In the genomic region with DNA sequence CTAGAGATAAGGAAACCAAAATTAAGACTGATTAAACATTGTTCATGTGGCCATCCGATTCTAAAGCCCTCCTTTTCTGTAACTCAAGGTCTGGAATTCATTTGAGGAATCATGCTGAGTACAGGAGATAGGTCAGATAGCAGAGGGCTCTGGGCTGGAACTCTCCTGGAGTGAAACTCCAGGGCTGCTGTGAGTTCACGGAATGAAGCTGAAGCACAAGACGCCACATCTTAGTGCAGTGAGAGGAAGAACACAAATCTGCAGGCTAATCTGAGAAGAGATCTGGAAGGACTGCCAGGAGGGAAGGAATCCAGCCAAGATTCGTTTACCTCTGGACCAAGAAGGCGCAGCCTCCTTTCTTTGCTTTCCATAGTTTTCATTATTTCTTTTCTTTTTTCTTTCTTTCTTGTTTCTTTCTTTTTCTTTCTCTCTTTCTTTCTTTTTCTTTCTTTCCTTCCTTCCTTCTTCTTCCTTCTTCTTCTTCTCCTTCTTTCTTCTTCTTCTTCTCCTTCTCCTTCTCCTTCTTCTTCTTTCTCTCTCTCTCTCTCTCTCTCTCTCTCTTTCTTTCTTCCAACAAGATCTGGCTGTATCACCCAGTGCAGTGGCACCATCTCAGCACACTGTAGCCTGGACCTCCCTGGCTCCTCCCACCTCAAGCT, we compare ENCODE assay signal across 17 cellular contexts.
DNase-seq lines count a peak whose midpoint lies in the region; ATAC-seq, FAIRE-seq and TF ChIP-seq lines count a peak whose summit lies in the region.
"Had no signal": no experiment of that assay in that cellular context is flagged by ENCODE, and none has a peak within 500 bp of the region (broad histone marks: within the 10 kb centered on the region; RNA-seq: fewer than 3 reads in every experiment).

No MANE protein-coding gene starts in this region.

- H3K27ac ChIP-seq in IMR-90 (ENCODE audit: insufficient read depth, low read length) (no peak overlapping the region), keratinocyte (ENCODE audit: control insufficient read depth, insufficient read depth, low read length) (no peak overlapping the region)
- H3K27ac ChIP-seq: SJSA1 had no signal

- no peak overlapping the region for H3K4ac ChIP-seq in IMR-90 (ENCODE audit: low read depth, low read length)

- POLR2A ChIA-PET in IMR-90 (lab: Charles Lee; ENCODE audit: unreplicated experiment) = no interaction called here

- H3K4me3 Mint-ChIP-seq in stimulated activated naive CD8-positive, alpha-beta T cell treated with anti-CD3 and anti-CD28 coated beads, Interleukin-15, amount 100 ng/mL, for 72 hours = no peak overlapping the region

- no peaks in the 10 kb centered on the region for H3K27me3 Mint-ChIP-seq in stimulated activated naive CD8-positive, alpha-beta T cell treated with anti-CD3 and anti-CD28 coated beads, Interleukin-15, amount 100 ng/mL, for 72 hours

- H2AFZ ChIP-seq in IMR-90 (replicated peaks; ENCODE audit: low read length, poor library complexity) = peak overlapping the region; percentile 32
- peak overlapping the region; percentile 34 for H2AFZ ChIP-seq in keratinocyte (ENCODE audit: control insufficient read depth, low read length)

- no peak for DNase-seq in IMR-90
- DNase-seq in astrocyte of the hippocampus (ENCODE audit: low read depth, low spot score) = peak; percentile 28
- DNase-seq in keratinocyte (ENCODE audit: low read depth, low spot score) = no peak
- DNase-seq in smooth muscle cell of the brain vasculature (ENCODE audit: low read depth, low spot score) = peak; percentile 70
- DNase-seq in stimulated activated naive CD8-positive, alpha-beta T cell treated with anti-CD3 and anti-CD28 coated beads, Interleukin-15, amount 100 ng/mL, for 72 hours = no peak
- no peak for DNase-seq in activated effector memory CD4-positive, alpha-beta T cell treated with anti-CD3 and anti-CD28 coated beads, Interleukin-2, amount 50 U/mL, for 16 hours
- DNase-seq in NOMO-1 treated with dmso at 0.1 percent for 144 hours (lab: John Stamatoyannopoulos, UW; ENCODE audit: unreplicated experiment) = no peak
- DNase-seq: activated CD8-positive, alpha-beta memory T cell treated with anti-CD3 and anti-CD28 coated beads, Interleukin-2, amount 50 U/mL, for 4 hours; activated gamma-delta T cell; amniotic stem cell; COR-L47; hippocampal formation; Karpas-422; NCI-H1417; NCI-H526 had no signal

- peaks cover 5 to 7% of the 10 kb centered on the region in 2 donors for H3K9me3 Mint-ChIP-seq in stimulated activated naive CD8-positive, alpha-beta T cell treated with anti-CD3 and anti-CD28 coated beads, Interleukin-15, amount 100 ng/mL, for 72 hours

- H3K14ac ChIP-seq in IMR-90 (replicated peaks; ENCODE audit: low read depth, low read length) = no peak overlapping the region

- no peak for TF ChIP-seq RAD21 in IMR-90 (IDR thresholded peaks at IDR 0.05; ENCODE audit: low read length)

- 60% methylated on average over 1 of the region's 5 CpGs; no CpG with 5 or more reads in 1 of the 2 experiments for WGBS in IMR-90 (ENCODE audit: extremely low coverage in 2 of 2, insufficient read length in 1 of 2), 2 experiments

- H4K5ac ChIP-seq in IMR-90 (ENCODE audit: low read depth, low read length) = no peak overlapping the region

- H3K4me3 ChIP-seq in IMR-90 (ENCODE audit: insufficient read depth, low read depth, low read length) (no peak overlapping the region), keratinocyte (ENCODE audit: control insufficient read depth in 2 of 3, extremely low read depth in 1 of 3, insufficient read depth in 2 of 3, low read depth in 1 of 3, low read length in 3 of 3) (no peak overlapping the region)
- H3K4me3 ChIP-seq: SJSA1 had no signal

- intact Hi-C loops in IMR-90 (cut with micrococcal nuclease) = no loop called here

- CTCF ChIA-PET in IMR-90 (lab: Yijun Ruan, JAX) = no interaction called here

- H3K9me1 ChIP-seq in IMR-90 (ENCODE audit: insufficient read depth, low read length) (no peaks in the 10 kb centered on the region), keratinocyte (ENCODE audit: control insufficient read depth, extremely low read depth, insufficient read depth, low read length) (no peaks in the 10 kb centered on the region)

- no peaks in the 10 kb centered on the region for H3K4me1 Mint-ChIP-seq in stimulated activated naive CD8-positive, alpha-beta T cell treated with anti-CD3 and anti-CD28 coated beads, Interleukin-15, amount 100 ng/mL, for 72 hours

- H3K4me2 ChIP-seq in IMR-90 (ENCODE audit: low read depth, low read length) (no peak overlapping the region), keratinocyte (ENCODE audit: control insufficient read depth, extremely low read depth, insufficient read depth, low read depth, low read length) (no peak overlapping the region)

- H3K9ac ChIP-seq in IMR-90 (ENCODE audit: low read depth, low read length) = no peak overlapping the region
- H3K9ac ChIP-seq in keratinocyte (ENCODE audit: control insufficient read depth, extremely low read depth, insufficient read depth, low read length) = no peak overlapping the region

- H2BK120ac ChIP-seq in IMR-90 (ENCODE audit: low read depth, low read length) = no peak overlapping the region

- ATAC-seq in IMR-90 (ENCODE audit: low read depth) (no peak), GM19467 (IDR thresholded peaks at IDR 0.05; ENCODE audit: unreplicated experiment) (no peak)
- ATAC-seq in stimulated activated naive CD8-positive, alpha-beta T cell treated with anti-CD3 and anti-CD28 coated beads, Interleukin-15, amount 100 ng/mL, for 72 hours = no peak

- no peak for TF ChIP-seq CTCF in IMR-90 (conservative IDR thresholded peaks at IDR 0.05; ENCODE audit: low read depth, low read length)
- no peak for TF ChIP-seq CTCF in keratinocyte (optimal IDR thresholded peaks at IDR 0.05 in 1 of 3, IDR thresholded peaks at IDR 0.05 in 1 of 3, conservative IDR thresholded peaks at IDR 0.05 in 1 of 3; ENCODE audit: extremely low read depth in 1 of 3, insufficient read depth in 2 of 3, low read length in 3 of 3)

- no peak overlapping the region for H4K8ac ChIP-seq in IMR-90 (ENCODE audit: low read depth in 2 of 2, low read length in 2 of 2)

- H3K56ac ChIP-seq in IMR-90 (ENCODE audit: extremely low read depth, insufficient read depth, low read length) = no peak overlapping the region

- no peak for TF ChIP-seq POLR2A in IMR-90 (IDR thresholded peaks at IDR 0.05; ENCODE audit: low read depth, low read length)

- no peaks in the 10 kb centered on the region for H3K79me1 ChIP-seq in IMR-90 (ENCODE audit: low read depth in 1 of 2, low read length in 2 of 2)

- H3K9me3 ChIP-seq in IMR-90 (ENCODE audit: control insufficient read depth, insufficient read depth, low read length) (no peaks in the 10 kb centered on the region), keratinocyte (ENCODE audit: control insufficient read depth, low read depth, low read length) (no peaks in the 10 kb centered on the region)
- H3K9me3 ChIP-seq: SJSA1 had no signal

- H4K91ac ChIP-seq in IMR-90 (ENCODE audit: insufficient read depth, low read depth, low read length) = no peak overlapping the region

- no peak overlapping the region for H2BK15ac ChIP-seq in IMR-90 (ENCODE audit: low read depth, low read length)

- H3K27ac Mint-ChIP-seq in stimulated activated naive CD8-positive, alpha-beta T cell treated with anti-CD3 and anti-CD28 coated beads, Interleukin-15, amount 100 ng/mL, for 72 hours = no peak overlapping the region

- H3K36me3 ChIP-seq in IMR-90 (ENCODE audit: control insufficient read depth, insufficient read depth, low read length) (no peaks in the 10 kb centered on the region), keratinocyte (ENCODE audit: control insufficient read depth in 2 of 2, extremely low read depth in 1 of 2, insufficient read depth in 2 of 2, low read length in 2 of 2) (no peaks in the 10 kb centered on the region)
- H3K36me3 ChIP-seq: SJSA1 had no signal

- H3K23ac ChIP-seq in IMR-90 (ENCODE audit: low read depth, low read length) = no peak overlapping the region

- no TSS peak for BruUV-seq in IMR-90 (replicated peaks; lab: Mats Ljungman, UMichigan)

- no peak for FAIRE-seq in keratinocyte (lab: Jason Lieb, UNC)

- H2AK5ac ChIP-seq in IMR-90 (ENCODE audit: low read depth, low read length) = no peak overlapping the region

- H3K18ac ChIP-seq in IMR-90 (ENCODE audit: low read depth, low read length) = no peak overlapping the region

- no peaks in the 10 kb centered on the region for H3K79me2 ChIP-seq in keratinocyte (ENCODE audit: control insufficient read depth, insufficient read depth, low read length)

- in situ Hi-C loops in IMR-90 (cut with MboI; ENCODE audit: low sequenced_read_pairs) = no loop called here

- H3K4me1 ChIP-seq in IMR-90 (ENCODE audit: control insufficient read depth, insufficient read depth, low read length) (no peaks in the 10 kb centered on the region), keratinocyte (ENCODE audit: control insufficient read depth, extremely low read depth, insufficient read depth, low read length) (no peaks in the 10 kb centered on the region)
- H3K4me1 ChIP-seq: SJSA1 had no signal

- H2BK5ac ChIP-seq in IMR-90 (ENCODE audit: low read depth, low read length, poor library complexity, severe bottlenecking) = no peak overlapping the region

- no peaks in the 10 kb centered on the region for H4K20me1 ChIP-seq in IMR-90 (ENCODE audit: insufficient read depth, low read length)
- H4K20me1 ChIP-seq in keratinocyte (ENCODE audit: control insufficient read depth, extremely low read depth, insufficient read depth, low read length) = no peaks in the 10 kb centered on the region

- dilution Hi-C loops in IMR-90 (cut with HindIII; ENCODE audit: low sequenced_read_pairs, unreplicated experiment) = no loop called here
- dilution Hi-C loops in keratinocyte (cut with MboI; ENCODE audit: extremely low pct_ligation_motif_present, low sequenced_read_pairs) = no loop called here

- no peaks in the 10 kb centered on the region for H3K27me3 ChIP-seq in IMR-90 (ENCODE audit: control insufficient read depth, insufficient read depth, low read length)
- H3K27me3 ChIP-seq in keratinocyte (ENCODE audit: control insufficient read depth, extremely low read depth, insufficient read depth, low read length) = no peaks in the 10 kb centered on the region
- H3K27me3 ChIP-seq: SJSA1 had no signal

- H2BK20ac ChIP-seq in IMR-90 (ENCODE audit: low read depth, low read length) = no peak overlapping the region

- no peak overlapping the region for H2AK9ac ChIP-seq in IMR-90 (replicated peaks; ENCODE audit: low read depth, low read length, poor library complexity)

TF ChIP-seq in IMR-90, 13 proteins besides CTCF, POLR2A, EP300 and RAD21 (continues in another document):
- no peak for TF ChIP-seq MAZ (IDR thresholded peaks at IDR 0.05; ENCODE audit: borderline replicate concordance, low read depth, low read length)
- no peak for TF ChIP-seq MAFK (IDR thresholded peaks at IDR 0.05; ENCODE audit: low read depth, low read length)
- TF ChIP-seq, protein P1, sequence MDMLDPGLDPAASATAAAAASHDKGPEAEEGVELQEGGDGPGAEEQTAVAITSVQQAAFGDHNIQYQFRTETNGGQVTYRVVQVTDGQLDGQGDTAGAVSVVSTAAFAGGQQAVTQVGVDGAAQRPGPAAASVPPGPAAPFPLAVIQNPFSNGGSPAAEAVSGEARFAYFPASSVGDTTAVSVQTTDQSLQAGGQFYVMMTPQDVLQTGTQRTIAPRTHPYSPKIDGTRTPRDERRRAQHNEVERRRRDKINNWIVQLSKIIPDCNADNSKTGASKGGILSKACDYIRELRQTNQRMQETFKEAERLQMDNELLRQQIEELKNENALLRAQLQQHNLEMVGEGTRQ (IDR thresholded peaks at IDR 0.05; ENCODE audit: low read depth, low read length) = no peak
- TF ChIP-seq BHLHE40 (IDR thresholded peaks at IDR 0.05; ENCODE audit: low read depth, low read length) = no peak

Comparison
In these comparisons a context has a peak if more than half of its experiments do, and no peak if none do; other contexts are left out.
1. DNase-seq: peak in astrocyte of the hippocampus (single experiment) and smooth muscle cell of the brain vasculature (single experiment); none in IMR-90 (single experiment), keratinocyte (single experiment), stimulated activated naive CD8-positive, alpha-beta T cell treated with anti-CD3 and anti-CD28 coated beads, Interleukin-15, amount 100 ng/mL, for 72 hours (0 of 2), activated effector memory CD4-positive, alpha-beta T cell treated with anti-CD3 and anti-CD28 coated beads, Interleukin-2, amount 50 U/mL, for 16 hours (single experiment) and NOMO-1 treated with dmso at 0.1 percent for 144 hours (single experiment).